In genomic region chr11:47589103-47589502, GRCh38 we compare ENCODE assay signal across 26 cellular contexts. TPM values are rescaled to one million over a fixed set of nuclear protein-coding genes. Genes with fewer than 3 reads are reported as not detected.
DNase-seq lines count a peak whose midpoint lies in the region; ATAC-seq, FAIRE-seq and TF ChIP-seq lines count a peak whose summit lies in the region.
"Had no signal": no experiment of that assay in that cellular context is flagged by ENCODE, and none has a peak within 500 bp of the region (broad histone marks: within the 10 kb centered on the region; RNA-seq: fewer than 3 reads in every experiment).

No MANE protein-coding gene starts in this region.

- no peak for ATAC-seq in CD4-positive, alpha-beta T cell (ENCODE audit: poor library complexity)
- ATAC-seq in HG02884 (IDR thresholded peaks at IDR 0.05; ENCODE audit: unreplicated experiment) (no peak), omental fat pad (ENCODE audit: low FRiP score) (no peak)
- ATAC-seq: activated naive CD8-positive, alpha-beta T cell treated with anti-CD3 and anti-CD28 coated beads, Interleukin-2, amount 50 U/mL, for 24 hours had no signal

- FAIRE-seq in HTR-8/SVneo (lab: Jason Lieb, UNC), result peak; percentile 55
- FAIRE-seq: D721Med, endometrium, GM12892 had no signal

- no peak overlapping the region for H3K4me3 Mint-ChIP-seq in CD4-positive, alpha-beta T cell
- H3K4me3 Mint-ChIP-seq: activated naive CD8-positive, alpha-beta T cell treated with anti-CD3 and anti-CD28 coated beads, Interleukin-2, amount 50 U/mL, for 24 hours; activated T-cell treated with anti-CD3 and anti-CD28 coated beads, Interleukin-2, amount 50 U/mL, for 24 hours had no signal

- H3K36me3 ChIP-seq in brain microvascular endothelial cell (replicated peaks) (peaks cover 7% of the 10 kb centered on the region), muscle layer of colon (ENCODE audit: insufficient read depth, low read length) (peaks cover 10% of the 10 kb centered on the region), stomach (peaks cover 10 to 26% (median 17%) of the 10 kb centered on the region in 4 donors)

- no peaks in the 10 kb centered on the region for H3K4me1 Mint-ChIP-seq in CD4-positive, alpha-beta T cell (ENCODE audit: low read depth)

- POLR2A ChIA-PET in CD4-positive, alpha-beta T cell (lab: Charles Lee), result no interaction called here

- H3K4me1 ChIP-seq in muscle layer of colon (ENCODE audit: insufficient read depth, low read length) (peaks cover 20% of the 10 kb centered on the region), stomach (peaks cover 9 to 22% (median 16%) of the 10 kb centered on the region in 4 donors)

- H3K9me3 Mint-ChIP-seq in CD4-positive, alpha-beta T cell, result no peaks in the 10 kb centered on the region
- H3K9me3 Mint-ChIP-seq: activated naive CD8-positive, alpha-beta T cell treated with anti-CD3 and anti-CD28 coated beads, Interleukin-2, amount 50 U/mL, for 24 hours; activated T-cell treated with anti-CD3 and anti-CD28 coated beads, Interleukin-2, amount 50 U/mL, for 24 hours; brain had no signal

- in situ Hi-C loops in brain microvascular endothelial cell (cut with HindIII; ENCODE audit: low pct_ligation_motif_present, low sequenced_read_pairs), result no loop called here

- H3K4me3 ChIP-seq in brain microvascular endothelial cell (ENCODE audit: low read depth, low read length) (peak overlapping the region; percentile 42), muscle layer of colon (ENCODE audit: low read depth in 1 of 2, low read length in 2 of 2) (peak overlapping the region in 1 of 2 donors; percentile 61), stomach (peak overlapping the region in 3 of 4 donors; percentile 33 to 43 (median 42))

- peak overlapping the region; percentile 27 for H3K9ac ChIP-seq in muscle layer of colon (ENCODE audit: low read length)
- H3K9ac ChIP-seq: SK-N-SH had no signal

- peaks cover 16% of the 10 kb centered on the region for H3K27me3 ChIP-seq in brain microvascular endothelial cell (replicated peaks)
- peaks cover 15 to 16% of the 10 kb centered on the region in 2 donors for H3K27me3 ChIP-seq in muscle layer of colon (ENCODE audit: control insufficient read depth in 1 of 2, insufficient read depth in 2 of 2, low read length in 2 of 2)
- peaks cover 3 to 54% (median 24%) of the 10 kb centered on the region in 3 donors for H3K27me3 ChIP-seq in stomach
- peaks cover 21% of the 10 kb centered on the region for H3K27me3 ChIP-seq in CD4-positive, alpha-beta T cell (ENCODE audit: control insufficient read depth, insufficient read depth, low read length)

- no peak overlapping the region for H3K27ac ChIP-seq in brain microvascular endothelial cell
- no peak overlapping the region for H3K27ac ChIP-seq in muscle layer of colon (ENCODE audit: low read depth, low read length)
- peak overlapping the region in 1 of 5 donors; percentile 72 for H3K27ac ChIP-seq in stomach
- H3K27ac ChIP-seq in CD4-positive, alpha-beta T cell (ENCODE audit: low read depth, low read length), result no peak overlapping the region
- H3K27ac ChIP-seq: C4-2B, RWPE1 had no signal

- 72 to 82% (median 78%) methylated on average over 9 to 10 of the region's 10 CpGs for WGBS in stomach, 5 donors

- intact Hi-C loops in stomach (cut with DNase I; ENCODE audit: low total_unique reads), result no loop called here
- intact Hi-C loops in CD4-positive, alpha-beta T cell (cut with DNase I, micrococcal nuclease), result loop anchor here in 1 of 2 experiments (10.0 kb wide), 1 partner anchor 344 kb away; the partner anchor contains the start of gene ACP2

- TF ChIP-seq CTCF in brain microvascular endothelial cell (IDR thresholded peaks at IDR 0.05; ENCODE audit: low read depth, low read length, missing control alignments) (no peak), stomach (IDR thresholded peaks at IDR 0.05) (no peak), omental fat pad (IDR thresholded peaks at IDR 0.05) (no peak)
- TF ChIP-seq CTCF in CD4-positive, alpha-beta T cell (IDR thresholded peaks at IDR 0.05), result no peak

- TF ChIP-seq EP300 in stomach (IDR thresholded peaks at IDR 0.05), result no peak

- H3K27me3 Mint-ChIP-seq in CD4-positive, alpha-beta T cell, result peaks cover 18% of the 10 kb centered on the region

- CTCF ChIA-PET in CD4-positive, alpha-beta T cell (lab: Charles Lee), result no interaction called here

- no peaks in the 10 kb centered on the region for H3K9me3 ChIP-seq in muscle layer of colon (ENCODE audit: low read length)
- H3K9me3 ChIP-seq in stomach, result no peaks in the 10 kb centered on the region
- no peaks in the 10 kb centered on the region for H3K9me3 ChIP-seq in CD4-positive, alpha-beta T cell (ENCODE audit: control insufficient read depth, low read length)
- H3K9me3 ChIP-seq: SK-N-SH had no signal

- no peak for DNase-seq in HTR-8/SVneo (ENCODE audit: insufficient read length, low spot score)
- DNase-seq in brain microvascular endothelial cell, result no peak
- no peak for DNase-seq in stomach
- no peak for DNase-seq in CD4-positive, alpha-beta T cell
- no peak for DNase-seq in omental fat pad (ENCODE audit: low spot score)
- no peak for DNase-seq in NCI-H2107 (lab: John Stamatoyannopoulos, UW)
- DNase-seq: activated CD4-positive, alpha-beta T cell treated with anti-CD3 and anti-CD28 coated beads for 4 hours; activated gamma-delta T cell treated with Interleukin-2 at 50 U/mL for 16 hours; activated naive CD8-positive, alpha-beta T cell treated with anti-CD3 and anti-CD28 coated beads, Interleukin-2, amount 50 U/mL, for 24 hours; activated T-cell treated with anti-CD3 and anti-CD28 coated beads, Interleukin-2, amount 50 U/mL, for 24 hours; cortex of kidney; HCEC 1CT; NCI-H1092 treated with DMSO at 0.1 percent for 48 hours; NCI-H2029; NCI-H2227 treated with DMSO at 0.1 percent for 48 hours; SK-N-SH; substantia nigra had no signal

- H3K27ac Mint-ChIP-seq in CD4-positive, alpha-beta T cell, result no peak overlapping the region
- H3K27ac Mint-ChIP-seq: activated naive CD8-positive, alpha-beta T cell treated with anti-CD3 and anti-CD28 coated beads, Interleukin-2, amount 50 U/mL, for 24 hours; activated T-cell treated with anti-CD3 and anti-CD28 coated beads, Interleukin-2, amount 50 U/mL, for 24 hours had no signal

- no peak for TF ChIP-seq POLR2A in stomach (IDR thresholded peaks at IDR 0.05)

- peaks cover 10% of the 10 kb centered on the region for H3K36me3 Mint-ChIP-seq in CD4-positive, alpha-beta T cell (ENCODE audit: low read depth)

RNA-seq across cellular contexts. Expression of gene FAM180B, which starts 2.6 kb away (rescaled TPM):
- total RNA-seq in stomach (1 to 10 TPM in 1 of 5 donors, under 1 TPM in 1, not detected in 3; 0.37 to 1.2 TPM), omental fat pad (under 1 TPM in 1 of 4 donors, not detected in 3; 0.48 TPM)
- polyA plus RNA-seq in stomach, result not detected
- under 1 TPM; 0.55 to 0.92 TPM for total RNA-seq in CD4-positive, alpha-beta T cell
- polyA plus RNA-seq: SK-N-SH had no signal

RNA-seq across cellular contexts. Expression of gene C1QTNF4, which starts 5.1 kb away (rescaled TPM):
- total RNA-seq in stomach (1 to 10 TPM in 3 of 5 donors, under 1 TPM in 1, not detected in 1; 0.87 to 8.4 (median 1.2) TPM), omental fat pad (1 to 10 TPM in 3 of 4 donors, under 1 TPM in 1; 0.88 to 3.6 (median 2.1) TPM)
- polyA plus RNA-seq in stomach, result 1 to 10 TPM in 2 of 3 donors, under 1 TPM in 1; 0.68 to 3.9 (median 2.7) TPM
- total RNA-seq in CD4-positive, alpha-beta T cell, result under 1 TPM; 0.41 to 0.92 TPM
- total RNA-seq: activated CD8-positive, alpha-beta memory T cell treated with anti-CD3 and anti-CD28 coated beads for 36 hours had no signal

RNA-seq across cellular contexts. Expression of gene NDUFS3, which starts 10.2 kb away (rescaled TPM):
- total RNA-seq in stomach (100 to 1,000 TPM in 1 of 5 donors, 10 to 100 TPM in 4; 28.6 to 143 (median 71.2) TPM), omental fat pad (10 to 100 TPM; 46.4 to 51.9 (median 48.6) TPM)
- 100 to 1,000 TPM; 128 to 210 (median 209) TPM for polyA plus RNA-seq in stomach
- 100 to 1,000 TPM; 139 to 144 TPM for total RNA-seq in CD4-positive, alpha-beta T cell

RNA-seq across cellular contexts. Expression of gene KBTBD4, which starts 10.3 kb away (rescaled TPM):
- total RNA-seq in stomach (10 to 100 TPM in 3 of 5 donors, 1 to 10 TPM in 2; 2.7 to 19.8 (median 16.2) TPM), omental fat pad (10 to 100 TPM; 12.4 to 18.7 (median 16.7) TPM)
- polyA plus RNA-seq in stomach, result 10 to 100 TPM in 1 of 3 donors, 1 to 10 TPM in 2; 7.5 to 14.2 (median 8.0) TPM
- total RNA-seq in CD4-positive, alpha-beta T cell, result 10 to 100 TPM; 29.1 to 30.2 TPM

RNA-seq across cellular contexts. Expression of gene PTPMT1, which starts 23.7 kb away (rescaled TPM):
- 100 to 1,000 TPM in 2 of 5 donors, 10 to 100 TPM in 3; 39.5 to 126 (median 80.6) TPM for total RNA-seq in stomach
- polyA plus RNA-seq in stomach, result 10 to 100 TPM; 36.4 to 62.1 (median 55.2) TPM
- 10 to 100 TPM; 18.9 to 26.7 TPM for total RNA-seq in CD4-positive, alpha-beta T cell
- 100 to 1,000 TPM in 3 of 4 donors, 10 to 100 TPM in 1; 99.2 to 173 (median 112) TPM for total RNA-seq in omental fat pad
